Comparison of ENCODE assay signal across 22 cellular contexts in genomic region chr1:160826546-160826945, GRCh38. TPM values are rescaled to one million over a fixed set of nuclear protein-coding genes. Genes with fewer than 3 reads are reported as not detected.
DNase-seq lines count a peak whose midpoint lies in the region; ATAC-seq, FAIRE-seq and TF ChIP-seq lines count a peak whose summit lies in the region.
"Had no signal": no experiment of that assay in that cellular context is flagged by ENCODE, and none has a peak within 500 bp of the region (broad histone marks: within the 10 kb centered on the region; RNA-seq: fewer than 3 reads in every experiment).

No MANE protein-coding gene starts in this region.

- no peak overlapping the region for H3K27ac Mint-ChIP-seq in activated CD8-positive, alpha-beta T cell treated with anti-CD3 and anti-CD28 coated beads, Interleukin-2, amount 10 ng/mL, durations not matched to agents 7 days and 5 days
- H3K27ac Mint-ChIP-seq in activated CD8-positive, alpha-beta T cell treated with anti-CD3 and anti-CD28 coated beads for 36 hours, result no peak overlapping the region
- peak overlapping the region; percentile 77 for H3K27ac Mint-ChIP-seq in type B pancreatic cell
- H3K27ac Mint-ChIP-seq: activated naive CD8-positive, alpha-beta T cell treated with anti-CD3 and anti-CD28 coated beads, Interleukin-2, amount 10 ng/mL, durations not matched to agents 7 days and 5 days; progenitor cell of endocrine pancreas; stimulated activated memory B cell treated with anti-CD40 and anti-IgM and Interleukin-4, amounts not matched to agents 10 μg/mL and 1 μg/mL and 100 μg/mL, for 72 hours had no signal

- H3K4me1 ChIP-seq in keratinocyte (ENCODE audit: control insufficient read depth, extremely low read depth, insufficient read depth, low read length) (peaks cover 18% of the 10 kb centered on the region), BE2C (no peaks in the 10 kb centered on the region)
- H3K4me1 ChIP-seq: tibial artery had no signal

- intact Hi-C loops in activated CD8-positive, alpha-beta T cell treated with anti-CD3 and anti-CD28 coated beads for 36 hours (cut with micrococcal nuclease), result no loop called here
- intact Hi-C loops in Right ventricle myocardium inferior (cut with DNase I), result no loop called here

- H3K36me3 ChIP-seq in keratinocyte (ENCODE audit: control insufficient read depth in 2 of 2, extremely low read depth in 1 of 2, insufficient read depth in 2 of 2, low read length in 2 of 2) (no peaks in the 10 kb centered on the region), BE2C (no peaks in the 10 kb centered on the region)
- H3K36me3 ChIP-seq: tibial artery had no signal

- DNase-seq in activated CD8-positive, alpha-beta T cell treated with anti-CD3 and anti-CD28 coated beads, Interleukin-2, amount 10 ng/mL, durations not matched to agents 7 days and 5 days, result peak; percentile 17
- DNase-seq in activated CD8-positive, alpha-beta T cell treated with anti-CD3 and anti-CD28 coated beads for 36 hours, result no peak
- DNase-seq in RPMI7951 (ENCODE audit: low read depth) (peak; percentile 17), keratinocyte (ENCODE audit: low read depth, low spot score) (no peak), type B pancreatic cell (ENCODE audit: extremely low spot score, unreplicated experiment) (no peak), Right ventricle myocardium inferior (ENCODE audit: missing footprints) (no peak), BE2C (no peak)
- no peak for DNase-seq in central memory CD4-positive, alpha-beta T cell
- DNase-seq: activated naive CD8-positive, alpha-beta T cell treated with anti-CD3 and anti-CD28 coated beads, Interleukin-2, amount 10 ng/mL, durations not matched to agents 7 days and 5 days; activated T-cell treated with anti-CD3 and anti-CD28 coated beads for 4 hours; caudate nucleus; CD8-positive, alpha-beta T cell; Karpas-422; kidney glomerular epithelial cell; SHP77 treated with DMSO at 0.1 percent for 48 hours; T-helper 2 cell; tibial artery had no signal

- H2AFZ ChIP-seq in keratinocyte (ENCODE audit: control insufficient read depth, low read length), result no peak overlapping the region

- no peaks in the 10 kb centered on the region for H3K9me3 Mint-ChIP-seq in activated CD8-positive, alpha-beta T cell treated with anti-CD3 and anti-CD28 coated beads, Interleukin-2, amount 10 ng/mL, durations not matched to agents 7 days and 5 days (ENCODE audit: insufficient read depth)
- H3K9me3 Mint-ChIP-seq in activated CD8-positive, alpha-beta T cell treated with anti-CD3 and anti-CD28 coated beads for 36 hours, result no peaks in the 10 kb centered on the region
- H3K9me3 Mint-ChIP-seq in type B pancreatic cell, result peaks cover 5% of the 10 kb centered on the region
- H3K9me3 Mint-ChIP-seq: activated naive CD8-positive, alpha-beta T cell treated with anti-CD3 and anti-CD28 coated beads, Interleukin-2, amount 10 ng/mL, durations not matched to agents 7 days and 5 days; CD8-positive, alpha-beta T cell; stimulated activated memory B cell treated with anti-CD40 and anti-IgM and Interleukin-4, amounts not matched to agents 10 μg/mL and 1 μg/mL and 100 μg/mL, for 72 hours had no signal

- H3K79me2 ChIP-seq in keratinocyte (ENCODE audit: control insufficient read depth, insufficient read depth, low read length), result no peaks in the 10 kb centered on the region

- H3K4me3 Mint-ChIP-seq in activated CD8-positive, alpha-beta T cell treated with anti-CD3 and anti-CD28 coated beads, Interleukin-2, amount 10 ng/mL, durations not matched to agents 7 days and 5 days, result no peak overlapping the region
- H3K4me3 Mint-ChIP-seq in activated CD8-positive, alpha-beta T cell treated with anti-CD3 and anti-CD28 coated beads for 36 hours, result no peak overlapping the region
- no peak overlapping the region for H3K4me3 Mint-ChIP-seq in type B pancreatic cell
- H3K4me3 Mint-ChIP-seq: activated naive CD8-positive, alpha-beta T cell treated with anti-CD3 and anti-CD28 coated beads, Interleukin-2, amount 10 ng/mL, durations not matched to agents 7 days and 5 days; CD8-positive, alpha-beta T cell; stimulated activated memory B cell treated with anti-CD40 and anti-IgM and Interleukin-4, amounts not matched to agents 10 μg/mL and 1 μg/mL and 100 μg/mL, for 72 hours had no signal

- H3K9ac ChIP-seq in keratinocyte (ENCODE audit: control insufficient read depth, extremely low read depth, insufficient read depth, low read length), result no peak overlapping the region

- H3K27ac ChIP-seq in keratinocyte (ENCODE audit: control insufficient read depth, insufficient read depth, low read length), result no peak overlapping the region
- H3K27ac ChIP-seq: 22Rv1, HL-60, tibial artery had no signal

- H3K4me3 ChIP-seq in keratinocyte (ENCODE audit: control insufficient read depth in 2 of 3, extremely low read depth in 1 of 3, insufficient read depth in 2 of 3, low read depth in 1 of 3, low read length in 3 of 3) (no peak overlapping the region), BE2C (ENCODE audit: low read depth, low read length) (no peak overlapping the region)
- H3K4me3 ChIP-seq: tibial artery had no signal

- POLR2A ChIA-PET in activated CD8-positive, alpha-beta T cell treated with anti-CD3 and anti-CD28 coated beads, Interleukin-2, amount 10 ng/mL, durations not matched to agents 7 days and 5 days (lab: Charles Lee), result no interaction called here
- POLR2A ChIA-PET in activated CD8-positive, alpha-beta T cell treated with anti-CD3 and anti-CD28 coated beads for 36 hours (lab: Charles Lee), result no interaction called here

- no peaks in the 10 kb centered on the region for H3K9me3 ChIP-seq in keratinocyte (ENCODE audit: control insufficient read depth, low read depth, low read length)
- H3K9me3 ChIP-seq in BE2C, result no peaks in the 10 kb centered on the region
- H3K9me3 ChIP-seq: tibial artery had no signal

- peak overlapping the region; percentile 47 for H3K4me2 ChIP-seq in keratinocyte (ENCODE audit: control insufficient read depth, extremely low read depth, insufficient read depth, low read depth, low read length)

- no peaks in the 10 kb centered on the region for H3K9me1 ChIP-seq in keratinocyte (ENCODE audit: control insufficient read depth, extremely low read depth, insufficient read depth, low read length)

- H3K27me3 Mint-ChIP-seq in activated CD8-positive, alpha-beta T cell treated with anti-CD3 and anti-CD28 coated beads, Interleukin-2, amount 10 ng/mL, durations not matched to agents 7 days and 5 days (ENCODE audit: low read depth), result no peaks in the 10 kb centered on the region
- H3K27me3 Mint-ChIP-seq in activated CD8-positive, alpha-beta T cell treated with anti-CD3 and anti-CD28 coated beads for 36 hours, result no peaks in the 10 kb centered on the region
- peaks cover 6% of the 10 kb centered on the region for H3K27me3 Mint-ChIP-seq in type B pancreatic cell
- H3K27me3 Mint-ChIP-seq: activated naive CD8-positive, alpha-beta T cell treated with anti-CD3 and anti-CD28 coated beads, Interleukin-2, amount 10 ng/mL, durations not matched to agents 7 days and 5 days; stimulated activated memory B cell treated with anti-CD40 and anti-IgM and Interleukin-4, amounts not matched to agents 10 μg/mL and 1 μg/mL and 100 μg/mL, for 72 hours had no signal

- no peak for ATAC-seq in activated CD8-positive, alpha-beta T cell treated with anti-CD3 and anti-CD28 coated beads, Interleukin-2, amount 10 ng/mL, durations not matched to agents 7 days and 5 days
- ATAC-seq in activated CD8-positive, alpha-beta T cell treated with anti-CD3 and anti-CD28 coated beads for 36 hours, result no peak
- no peak for ATAC-seq in Right ventricle myocardium inferior
- ATAC-seq: CD8-positive, alpha-beta T cell; stimulated activated memory B cell treated with anti-CD40 and anti-IgM and Interleukin-4, amounts not matched to agents 10 μg/mL and 1 μg/mL and 100 μg/mL, for 72 hours had no signal

- H3K4me1 Mint-ChIP-seq in activated CD8-positive, alpha-beta T cell treated with anti-CD3 and anti-CD28 coated beads, Interleukin-2, amount 10 ng/mL, durations not matched to agents 7 days and 5 days (ENCODE audit: low read depth), result peaks cover 12% of the 10 kb centered on the region
- peaks cover 13% of the 10 kb centered on the region for H3K4me1 Mint-ChIP-seq in activated CD8-positive, alpha-beta T cell treated with anti-CD3 and anti-CD28 coated beads for 36 hours (ENCODE audit: low read depth)
- H3K4me1 Mint-ChIP-seq in type B pancreatic cell (ENCODE audit: unreplicated experiment), result peaks cover 6% of the 10 kb centered on the region

- H3K27me3 ChIP-seq in keratinocyte (ENCODE audit: control insufficient read depth, extremely low read depth, insufficient read depth, low read length) (no peaks in the 10 kb centered on the region), BE2C (no peaks in the 10 kb centered on the region)
- H3K27me3 ChIP-seq: tibial artery had no signal

- dilution Hi-C loops in keratinocyte (cut with MboI; ENCODE audit: extremely low pct_ligation_motif_present, low sequenced_read_pairs), result no loop called here

- H3K36me3 Mint-ChIP-seq in activated CD8-positive, alpha-beta T cell treated with anti-CD3 and anti-CD28 coated beads, Interleukin-2, amount 10 ng/mL, durations not matched to agents 7 days and 5 days (ENCODE audit: low read depth), result peaks cover 36% of the 10 kb centered on the region
- peaks cover 4% of the 10 kb centered on the region for H3K36me3 Mint-ChIP-seq in activated CD8-positive, alpha-beta T cell treated with anti-CD3 and anti-CD28 coated beads for 36 hours (ENCODE audit: low read depth)
- H3K36me3 Mint-ChIP-seq in type B pancreatic cell, result no peaks in the 10 kb centered on the region

- peak; percentile 73 for FAIRE-seq in keratinocyte (lab: Jason Lieb, UNC)

- no peak for TF ChIP-seq CTCF in activated CD8-positive, alpha-beta T cell treated with anti-CD3 and anti-CD28 coated beads for 36 hours (IDR thresholded peaks at IDR 0.05)
- no peak for TF ChIP-seq CTCF in keratinocyte (optimal IDR thresholded peaks at IDR 0.05 in 1 of 3, IDR thresholded peaks at IDR 0.05 in 1 of 3, conservative IDR thresholded peaks at IDR 0.05 in 1 of 3; ENCODE audit: extremely low read depth in 1 of 3, insufficient read depth in 2 of 3, low read length in 3 of 3)
- no peak for TF ChIP-seq CTCF in type B pancreatic cell (conservative IDR thresholded peaks at IDR 0.05)
- no peak for TF ChIP-seq CTCF in BE2C (IDR thresholded peaks at IDR 0.05; ENCODE audit: low read depth, low read length)

- no peaks in the 10 kb centered on the region for H4K20me1 ChIP-seq in keratinocyte (ENCODE audit: control insufficient read depth, extremely low read depth, insufficient read depth, low read length)

- CTCF ChIA-PET in activated CD8-positive, alpha-beta T cell treated with anti-CD3 and anti-CD28 coated beads, Interleukin-2, amount 10 ng/mL, durations not matched to agents 7 days and 5 days (lab: Charles Lee), result interaction anchor here (1.4 to 6.8 kb wide), 3 partner anchors 9 to 50 kb away, joined by 3 to 80 read pairs (median 16); no protein-coding TSS in a partner anchor
- CTCF ChIA-PET in activated CD8-positive, alpha-beta T cell treated with anti-CD3 and anti-CD28 coated beads for 36 hours (lab: Charles Lee), result interaction anchor here (0.7 to 6.8 kb wide), 5 partner anchors 8 to 151 kb away, joined by 3 to 107 read pairs (median 4); no protein-coding TSS in a partner anchor

RNA-seq across cellular contexts. Expression of gene LY9, which starts 30.6 kb away (rescaled TPM):
- total RNA-seq in activated CD8-positive, alpha-beta T cell treated with anti-CD3 and anti-CD28 coated beads, Interleukin-2, amount 10 ng/mL, durations not matched to agents 7 days and 5 days, result 10 to 100 TPM; 24.7 to 24.9 TPM
- 10 to 100 TPM; 19.1 to 19.5 TPM for total RNA-seq in activated CD8-positive, alpha-beta T cell treated with anti-CD3 and anti-CD28 coated beads for 36 hours
- total RNA-seq in RPMI7951 (2014; rRNA removed; shearing (Covaris generic)), result not detected in 2 replicates
- not detected in 3 replicates for polyA plus RNA-seq in keratinocyte
- polyA plus RNA-seq in keratinocyte (2011; ENCODE audit: low read depth), result not detected
- polyA plus RNA-seq in keratinocyte (2011; cell fraction: cytosol; rRNA removed), result 0.05 TPM in 1 of 2 replicates, not detected in the other
- polyA plus RNA-seq in keratinocyte (2011; cell fraction: nucleus; rRNA removed), result 0.04 TPM in 1 of 2 replicates, not detected in the other
- polyA plus RNA-seq in keratinocyte (2012; ENCODE audit: low replicate concordance), result 0.23 TPM in 1 of 2 replicates, not detected in the other
- not detected in 3 replicates for polyA minus RNA-seq in keratinocyte
- polyA minus RNA-seq in keratinocyte (2011; cell fraction: cytosol; rRNA and poly(A)+ RNA removed), result not detected
- polyA minus RNA-seq in keratinocyte (2011; cell fraction: nucleus; rRNA and poly(A)+ RNA removed), result not detected in 2 replicates
- total RNA-seq in type B pancreatic cell (ENCODE audit: low replicate concordance), result not detected in 2 replicates
- not detected for total RNA-seq in Right ventricle myocardium inferior
- 0.25 TPM for polyA plus RNA-seq in BE2C (2012; ENCODE audit: insufficient read depth, insufficient read length, low read depth)
- total RNA-seq: fibroblast of lung, progenitor cell of endocrine pancreas had no signal
- polyA plus RNA-seq: fibroblast of lung had no signal

RNA-seq across cellular contexts. Expression of gene CD244, which starts 36.1 kb away (rescaled TPM):
- total RNA-seq in activated CD8-positive, alpha-beta T cell treated with anti-CD3 and anti-CD28 coated beads, Interleukin-2, amount 10 ng/mL, durations not matched to agents 7 days and 5 days, result 10 to 100 TPM; 15.0 to 15.5 TPM
- 1 to 10 TPM; 1.4 to 1.8 TPM for total RNA-seq in activated CD8-positive, alpha-beta T cell treated with anti-CD3 and anti-CD28 coated beads for 36 hours
- not detected in 2 replicates for total RNA-seq in RPMI7951 (2014; rRNA removed; shearing (Covaris generic))
- 0.12 TPM in 1 of 3 replicates, not detected in the others for polyA plus RNA-seq in keratinocyte
- polyA plus RNA-seq in keratinocyte (2011; ENCODE audit: low read depth), result not detected
- polyA plus RNA-seq in keratinocyte (2011; cell fraction: cytosol; rRNA removed), result 0.09 TPM in 1 of 2 replicates, not detected in the other
- 0.08 and 0.17 TPM in 2 replicates for polyA plus RNA-seq in keratinocyte (2011; cell fraction: nucleus; rRNA removed)
- 0.06 TPM in 1 of 2 replicates, not detected in the other for polyA plus RNA-seq in keratinocyte (2012; ENCODE audit: low replicate concordance)
- polyA minus RNA-seq in keratinocyte, result 0.86 TPM in 1 of 3 replicates, not detected in the others
- polyA minus RNA-seq in keratinocyte (2011; cell fraction: cytosol; rRNA and poly(A)+ RNA removed), result not detected
- polyA minus RNA-seq in keratinocyte (2011; cell fraction: nucleus; rRNA and poly(A)+ RNA removed), result not detected in 2 replicates
- total RNA-seq in type B pancreatic cell (ENCODE audit: low replicate concordance) (0.50 and 0.56 TPM in 2 replicates), Right ventricle myocardium inferior (0.70 TPM)
- not detected for polyA plus RNA-seq in BE2C (2012; ENCODE audit: insufficient read depth, insufficient read length, low read depth)
- total RNA-seq: fibroblast of lung, progenitor cell of endocrine pancreas had no signal
- polyA plus RNA-seq: fibroblast of lung had no signal

RNA-seq across cellular contexts. Expression of gene ITLN1, which starts 58.4 kb away (rescaled TPM):
- total RNA-seq in activated CD8-positive, alpha-beta T cell treated with anti-CD3 and anti-CD28 coated beads, Interleukin-2, amount 10 ng/mL, durations not matched to agents 7 days and 5 days, result not detected
- total RNA-seq in activated CD8-positive, alpha-beta T cell treated with anti-CD3 and anti-CD28 coated beads for 36 hours, result not detected
- total RNA-seq in RPMI7951 (2014; rRNA removed; shearing (Covaris generic)), result not detected in 2 replicates
- polyA plus RNA-seq in keratinocyte, result not detected in 3 replicates
- polyA plus RNA-seq in keratinocyte (2011; ENCODE audit: low read depth), result not detected
- not detected in 2 replicates for polyA plus RNA-seq in keratinocyte (2011; cell fraction: cytosol; rRNA removed)
- not detected in 2 replicates for polyA plus RNA-seq in keratinocyte (2011; cell fraction: nucleus; rRNA removed)
- not detected in 2 replicates for polyA plus RNA-seq in keratinocyte (2012; ENCODE audit: low replicate concordance)
- not detected in 3 replicates for polyA minus RNA-seq in keratinocyte
- not detected for polyA minus RNA-seq in keratinocyte (2011; cell fraction: cytosol; rRNA and poly(A)+ RNA removed)
- not detected in 2 replicates for polyA minus RNA-seq in keratinocyte (2011; cell fraction: nucleus; rRNA and poly(A)+ RNA removed)
- total RNA-seq in type B pancreatic cell (ENCODE audit: low replicate concordance) (23.1 and 59.8 TPM in 2 replicates), Right ventricle myocardium inferior (9.2 TPM)
- polyA plus RNA-seq in BE2C (2012; ENCODE audit: insufficient read depth, insufficient read length, low read depth), result not detected
- total RNA-seq: activated naive CD8-positive, alpha-beta T cell treated with anti-CD3 and anti-CD28 coated beads, Interleukin-2, amount 10 ng/mL, durations not matched to agents 7 days and 5 days; CD8-positive, alpha-beta T cell; fibroblast of lung; progenitor cell of endocrine pancreas had no signal
- polyA plus RNA-seq: fibroblast of lung had no signal

Comparison
In these comparisons a context has a peak if more than half of its experiments do, and no peak if none do; other contexts are left out.
1. DNase-seq: peak in activated CD8-positive, alpha-beta T cell treated with anti-CD3 and anti-CD28 coated beads, Interleukin-2, amount 10 ng/mL, durations not matched to agents 7 days and 5 days (single experiment) and RPMI7951 (single experiment); none in activated CD8-positive, alpha-beta T cell treated with anti-CD3 and anti-CD28 coated beads for 36 hours (single experiment), keratinocyte (single experiment), type B pancreatic cell (single experiment), Right ventricle myocardium inferior (single experiment), BE2C (single experiment) and central memory CD4-positive, alpha-beta T cell (single experiment).
2. RNA of gene LY9, which starts 30.6 kb away (total RNA-seq): 24.7 to 24.9 TPM in activated CD8-positive, alpha-beta T cell treated with anti-CD3 and anti-CD28 coated beads, Interleukin-2, amount 10 ng/mL, durations not matched to agents 7 days and 5 days and 19.1 to 19.5 TPM in activated CD8-positive, alpha-beta T cell treated with anti-CD3 and anti-CD28 coated beads for 36 hours; not detected in Right ventricle myocardium inferior (single experiment), not detected in RPMI7951 and not detected in type B pancreatic cell; every median in the first group is over 10 times any median in the second.
3. RNA of gene ITLN1, which starts 58.4 kb away (total RNA-seq): 23.1 to 59.8 TPM in type B pancreatic cell and 9.2 TPM in Right ventricle myocardium inferior (single experiment); not detected in activated CD8-positive, alpha-beta T cell treated with anti-CD3 and anti-CD28 coated beads, Interleukin-2, amount 10 ng/mL, durations not matched to agents 7 days and 5 days, not detected in activated CD8-positive, alpha-beta T cell treated with anti-CD3 and anti-CD28 coated beads for 36 hours and not detected in RPMI7951; every median in the first group is over 10 times any median in the second.